Comparison of ENCODE assay signal across 14 cellular contexts in the genomic region with DNA sequence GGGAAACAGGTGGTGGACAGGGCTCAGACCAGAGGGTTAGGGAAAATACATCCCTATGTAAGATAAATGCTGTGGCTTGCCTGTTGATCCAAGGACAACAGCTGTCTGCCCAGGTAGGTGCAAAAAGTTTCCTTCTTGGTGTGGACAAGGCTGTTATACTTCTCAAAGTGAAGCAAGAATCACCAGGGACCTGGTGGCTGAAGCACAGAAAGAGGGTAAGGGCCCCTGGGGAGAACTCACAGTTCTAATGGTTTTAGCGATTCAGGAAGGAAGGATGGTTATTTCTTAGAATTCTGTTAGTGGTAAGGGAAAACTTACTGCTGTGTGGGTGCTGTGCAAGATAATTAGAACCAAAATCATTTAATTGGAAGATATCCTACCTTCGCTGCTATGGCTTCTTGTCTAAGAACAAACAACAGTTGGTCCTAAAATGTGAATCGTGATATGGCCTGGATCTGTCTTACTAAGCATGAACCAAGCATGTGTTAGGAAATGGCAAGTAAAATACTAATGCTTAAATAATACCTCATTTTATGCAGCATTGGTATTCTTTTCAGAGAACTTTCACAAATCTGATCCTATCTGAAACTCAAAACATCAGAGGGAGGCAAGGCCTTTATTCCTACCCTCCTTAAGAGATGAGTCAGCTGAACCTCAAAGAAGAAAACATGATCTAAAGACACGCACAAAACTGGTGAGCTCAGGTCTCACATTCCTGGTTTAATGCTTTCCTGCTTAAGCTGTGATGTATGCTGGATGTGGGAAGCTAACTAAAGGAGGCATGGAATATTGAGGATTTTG.
A peak's percentile ranks its signal among the peaks of the same experiment; 100 is the strongest.
DNase-seq lines count a peak whose midpoint lies in the region; FAIRE-seq and TF ChIP-seq lines count a peak whose summit lies in the region.
"Had no signal": no experiment of that assay in that cellular context is flagged by ENCODE, and none has a peak within 500 bp of the region (broad histone marks: within the 10 kb centered on the region; RNA-seq: fewer than 3 reads in every experiment).

No MANE protein-coding gene starts in this region.

- H3K9me3 ChIP-seq in kidney (ENCODE audit: control insufficient read depth in 1 of 2, low read length in 2 of 2) (no peaks in the 10 kb centered on the region), tibial nerve (no peaks in the 10 kb centered on the region)
- H3K9me3 ChIP-seq: heart left ventricle, spleen had no signal

- WGBS in tibial nerve, 2 donors = 79 to 89% methylated on average over 4 of the region's 4 CpGs

- H3K9ac ChIP-seq in kidney (ENCODE audit: low read length in 2 of 2) = no peak overlapping the region
- H3K9ac ChIP-seq: KMS-11 had no signal

- no peaks in the 10 kb centered on the region for H3K36me3 ChIP-seq in kidney (ENCODE audit: control insufficient read depth in 1 of 2, insufficient read depth in 2 of 2, low read length in 2 of 2)
- H3K36me3 ChIP-seq in tibial nerve = no peaks in the 10 kb centered on the region
- H3K36me3 ChIP-seq: heart left ventricle, spleen had no signal

- H3K4me1 ChIP-seq in kidney (ENCODE audit: control insufficient read depth in 1 of 2, insufficient read depth in 1 of 2, low read depth in 1 of 2, low read length in 2 of 2) = no peaks in the 10 kb centered on the region
- H3K4me1 ChIP-seq in tibial nerve = no peaks in the 10 kb centered on the region
- H3K4me1 ChIP-seq: heart left ventricle, spleen had no signal

- no peak for TF ChIP-seq EP300 in tibial nerve (IDR thresholded peaks at IDR 0.05)

- TF ChIP-seq CTCF in astrocyte of the cerebellum (IDR thresholded peaks at IDR 0.05; ENCODE audit: low read depth, low read length, missing control alignments) = no peak
- no peak for TF ChIP-seq CTCF in kidney (IDR thresholded peaks at IDR 0.05; ENCODE audit: borderline replicate concordance, extremely low read depth, insufficient read depth)
- TF ChIP-seq CTCF in tibial nerve (IDR thresholded peaks at IDR 0.05) = no peak

- in situ Hi-C loops in astrocyte of the cerebellum (cut with HindIII; ENCODE audit: low sequenced_read_pairs) = no loop called here

- no peak for FAIRE-seq in kidney (lab: Jason Lieb, UNC)
- FAIRE-seq: colon had no signal

- H3K27ac ChIP-seq in kidney (ENCODE audit: low read depth in 2 of 2, low read length in 2 of 2) (no peak overlapping the region), tibial nerve (no peak overlapping the region)
- H3K27ac ChIP-seq: heart left ventricle, KMS-11, SK-N-MC, spleen had no signal

- peak; percentile 72 for DNase-seq in Daoy (ENCODE audit: low read depth)
- peak; percentile 96 for DNase-seq in LHCN-M2 (ENCODE audit: low read depth)
- DNase-seq in astrocyte of the cerebellum (ENCODE audit: low read depth) = peak; percentile 77
- DNase-seq in myocyte (ENCODE audit: low read depth) = peak; percentile 60
- DNase-seq in mucosa of gallbladder (ENCODE audit: low spot score) = no peak
- no peak for DNase-seq in 8988T
- DNase-seq in kidney = no peak
- no peak for DNase-seq in tibial nerve (ENCODE audit: low spot score in 2 of 2)
- DNase-seq: heart left ventricle, NCI-H345, spleen had no signal

- H3K27me3 ChIP-seq in tibial nerve = no peaks in the 10 kb centered on the region
- H3K27me3 ChIP-seq: heart left ventricle, spleen had no signal

- intact Hi-C loops in kidney (cut with DNase I) = no loop called here

- no peak overlapping the region for H3K4me3 ChIP-seq in astrocyte of the cerebellum (ENCODE audit: low read depth, low read length)
- H3K4me3 ChIP-seq in kidney (ENCODE audit: low read length in 2 of 2) = no peak overlapping the region
- no peak overlapping the region for H3K4me3 ChIP-seq in tibial nerve
- H3K4me3 ChIP-seq: heart left ventricle, SK-N-MC, spleen had no signal

- TF ChIP-seq POLR2A in tibial nerve (IDR thresholded peaks at IDR 0.05) = no peak

Comparison
In these comparisons a context has a peak if more than half of its experiments do, and no peak if none do; other contexts are left out.
1. DNase-seq: peak in Daoy (single experiment), LHCN-M2 (single experiment), astrocyte of the cerebellum (single experiment) and myocyte (single experiment); none in mucosa of gallbladder (single experiment), 8988T (single experiment), kidney (single experiment) and tibial nerve (0 of 2).